In the genomic region with DNA sequence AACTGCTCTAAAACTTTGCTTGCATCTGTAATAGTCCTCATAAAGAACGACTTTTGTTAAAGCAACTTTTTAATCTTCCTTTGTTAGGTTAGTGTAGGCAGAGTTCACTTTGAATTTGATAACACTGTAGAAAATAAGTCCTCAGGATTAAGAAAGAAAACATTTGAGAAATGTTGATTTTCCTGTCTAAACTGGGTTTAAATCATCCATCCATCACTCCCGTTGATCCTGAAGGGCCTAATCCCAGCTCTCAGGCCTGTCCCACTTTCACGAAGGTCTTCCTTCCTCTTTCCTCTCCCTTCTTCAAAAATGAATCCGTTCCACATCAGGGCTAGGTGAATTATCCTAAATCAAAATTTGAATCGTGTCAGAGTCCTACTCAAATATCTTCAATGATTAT, we compare ENCODE assay signal across 1 cellular context.
TF ChIP-seq lines count a peak whose summit lies in the region.

No MANE protein-coding gene starts in this region.

TF ChIP-seq in GM23338, 12 proteins besides CTCF, POLR2A, EP300 and RAD21 (continued from another document):
- TF ChIP-seq ZNF462 (CRISPR knock-in tag; IDR thresholded peaks at IDR 0.05) = no peak
- no peak for TF ChIP-seq CREB1 (CRISPR knock-in tag; IDR thresholded peaks at IDR 0.05; ENCODE audit: low read depth)
- TF ChIP-seq ZNF331 (CRISPR knock-in tag; IDR thresholded peaks at IDR 0.05; ENCODE audit: low read depth) = no peak
- TF ChIP-seq EZH2phosphoT487 (IDR thresholded peaks at IDR 0.05; ENCODE audit: unreplicated experiment) = no peak
- no peak for TF ChIP-seq EZH2 (IDR thresholded peaks at IDR 0.05; ENCODE audit: low read depth, unreplicated experiment)
- TF ChIP-seq REST (IDR thresholded peaks at IDR 0.05; ENCODE audit: unreplicated experiment) = no peak
